ENCODE assay signal across 8 cellular contexts in the genomic region with DNA sequence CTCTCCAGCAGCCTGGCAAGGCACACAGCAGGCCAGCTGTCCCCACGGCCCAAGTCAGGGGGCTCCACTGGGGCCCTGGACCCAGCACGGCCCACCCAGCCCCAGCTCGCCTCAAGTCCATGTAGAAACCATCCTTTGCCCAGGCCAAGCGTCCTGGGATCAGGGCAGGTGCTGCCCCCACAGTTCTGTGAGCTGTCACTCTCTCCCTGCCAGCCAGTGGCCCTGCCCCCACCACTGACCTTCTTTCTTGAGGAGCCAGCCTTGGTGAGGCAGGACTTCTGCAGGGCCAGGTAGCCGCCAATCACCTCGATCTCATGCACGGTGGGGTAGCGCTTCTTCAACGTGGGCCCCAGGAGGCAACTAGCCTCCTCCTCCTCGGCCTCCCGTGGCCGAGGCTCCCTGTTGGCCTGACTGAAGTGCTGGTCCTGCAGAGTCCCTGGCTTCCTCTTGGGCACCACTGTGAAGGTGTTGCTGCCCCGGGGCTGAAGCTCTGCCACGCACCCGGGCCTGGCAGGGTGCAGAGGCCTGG. TPM values are rescaled to one million over a fixed set of nuclear protein-coding genes. Genes with fewer than 3 reads are reported as not detected.
DNase-seq lines count a peak whose midpoint lies in the region; ATAC-seq and TF ChIP-seq lines count a peak whose summit lies in the region.

No MANE protein-coding gene starts in this region.

- CTCF ChIA-PET in Panc1 (lab: Charles Lee) = interaction anchor here (1.5 kb wide), 1 partner anchor 10 kb away, joined by 4 read pairs; no protein-coding TSS in a partner anchor

- H2AFZ ChIP-seq in DND-41 (ENCODE audit: low read depth, low read length) = no peak overlapping the region

- H3K4me2 ChIP-seq in DND-41 (ENCODE audit: insufficient read depth, low read length) = peak overlapping the region; percentile 97

- 64 to 72% (median 69%) methylated on average over 15 of the region's 15 CpGs for WGBS in psoas muscle, 3 donors
- 63 to 81% methylated on average over 4 to 15 of the region's 15 CpGs for WGBS in testis, 2 donors

- H3K27ac ChIP-seq in DND-41 (ENCODE audit: low read length) (no peak overlapping the region), Panc1 (ENCODE audit: low read length) (peak overlapping the region; percentile 34; the same call in 1 of the 2 replicates), psoas muscle (no peak overlapping the region), testis (no peak overlapping the region)

- DNase-seq in DND-41 (no peak), Panc1 (ENCODE audit: low read depth, low spot score) (no peak), epithelial cell of proximal tubule (ENCODE audit: low read depth) (no peak), psoas muscle (no peak), NCI-H1048 (lab: John Stamatoyannopoulos, UW) (no peak), testis (no peak)
- DNase-seq in activated CD4-positive, CD25-positive, alpha-beta regulatory T cell (lab: John Stamatoyannopoulos, UW) = no peak

- in situ Hi-C loops in Panc1 (cut with HindIII; ENCODE audit: low pct_unique_long_range_greater_than_20kb, low sequenced_read_pairs) = no loop called here

- peaks cover 52% of the 10 kb centered on the region for H3K4me1 ChIP-seq in DND-41 (ENCODE audit: insufficient read depth, low read length)
- H3K4me1 ChIP-seq in Panc1 (ENCODE audit: control insufficient read depth, insufficient read depth, low read length) = peaks cover 36% of the 10 kb centered on the region
- H3K4me1 ChIP-seq in psoas muscle = peaks cover 62% of the 10 kb centered on the region
- peaks cover 40% of the 10 kb centered on the region for H3K4me1 ChIP-seq in testis

- H4K20me1 ChIP-seq in DND-41 (ENCODE audit: insufficient read depth, low read length) = peaks cover 29% of the 10 kb centered on the region

- intact Hi-C loops in Panc1 (cut with micrococcal nuclease; ENCODE audit: unreplicated experiment) (no loop called here), psoas muscle (cut with DNase I) (no loop called here), testis (cut with DNase I; ENCODE audit: low total_unique reads) (no loop called here)

- ATAC-seq in DND-41 (ENCODE audit: insufficient read depth, low read depth) = no peak
- no peak for ATAC-seq in Panc1
- no peak for ATAC-seq in psoas muscle
- ATAC-seq in GM21526 (IDR thresholded peaks at IDR 0.05; ENCODE audit: low FRiP score, unreplicated experiment) = no peak

- no peak for TF ChIP-seq CTCF in DND-41 (IDR thresholded peaks at IDR 0.05; ENCODE audit: borderline replicate concordance, extremely low read depth, low read length, poor library complexity, severe bottlenecking)
- TF ChIP-seq CTCF in Panc1 (IDR thresholded peaks at IDR 0.05) = no peak
- no peak for TF ChIP-seq CTCF in epithelial cell of proximal tubule (conservative IDR thresholded peaks at IDR 0.05; ENCODE audit: low read depth, low read length)
- TF ChIP-seq CTCF in psoas muscle (IDR thresholded peaks at IDR 0.05) = no peak
- no peak for TF ChIP-seq CTCF in testis (IDR thresholded peaks at IDR 0.05)

- POLR2A ChIA-PET in Panc1 (lab: Charles Lee) = no interaction called here

- H3K79me2 ChIP-seq in DND-41 (ENCODE audit: insufficient read depth, low read length) = peaks cover 31% of the 10 kb centered on the region

- no peaks in the 10 kb centered on the region for H3K27me3 ChIP-seq in DND-41 (ENCODE audit: insufficient read depth, low read length, poor library complexity)
- no peaks in the 10 kb centered on the region for H3K27me3 ChIP-seq in Panc1 (ENCODE audit: control insufficient read depth, insufficient read depth, low read length)
- no peaks in the 10 kb centered on the region for H3K27me3 ChIP-seq in psoas muscle (ENCODE audit: insufficient read depth in 3 of 3, low read length in 2 of 3)
- H3K27me3 ChIP-seq in testis = no peaks in the 10 kb centered on the region

- peak overlapping the region; percentile 45; the same call in 1 of the 2 replicates for H3K9ac ChIP-seq in DND-41 (ENCODE audit: low read depth, low read length)

- H3K4me3 ChIP-seq in DND-41 (ENCODE audit: low read depth in 1 of 2, low read length in 2 of 2) = peak overlapping the region in 1 of 2 experiments; percentile 44; a peak in 1 of 4 replicates
- peak overlapping the region; percentile 34 to 45 for H3K4me3 ChIP-seq in Panc1 (ENCODE audit: low read depth in 2 of 2, low read length in 2 of 2)
- H3K4me3 ChIP-seq in epithelial cell of proximal tubule (ENCODE audit: low read depth, low read length) = peak overlapping the region; percentile 54
- H3K4me3 ChIP-seq in psoas muscle = peak overlapping the region; percentile 90
- H3K4me3 ChIP-seq in testis = no peak overlapping the region

- H3K36me3 ChIP-seq in DND-41 (ENCODE audit: insufficient read depth, low read length) (peaks cover 3% of the 10 kb centered on the region), Panc1 (ENCODE audit: control insufficient read depth, insufficient read depth, low read length) (no peaks in the 10 kb centered on the region), psoas muscle (ENCODE audit: insufficient read depth in 1 of 2, low read depth in 1 of 2) (no peaks in the 10 kb centered on the region), testis (ENCODE audit: low read depth, missing control alignments) (no peaks in the 10 kb centered on the region)

- no peak for TF ChIP-seq POLR2A in testis (IDR thresholded peaks at IDR 0.05)

- H3K9me3 ChIP-seq in DND-41 (ENCODE audit: insufficient read depth, low read length, severe bottlenecking) (no peaks in the 10 kb centered on the region), Panc1 (ENCODE audit: control insufficient read depth, insufficient read depth, low read depth, low read length) (no peaks in the 10 kb centered on the region), psoas muscle (no peaks in the 10 kb centered on the region), testis (no peaks in the 10 kb centered on the region)

- BruUV-seq in Panc1 (replicated peaks; lab: Mats Ljungman, UMichigan) = no TSS peak

RNA-seq across cellular contexts. Expression of a gene that starts 1.7 kb away (rescaled TPM):
- total RNA-seq in Panc1 (2021; ENCODE audit: unreplicated experiment) = 21.7 TPM
- polyA plus RNA-seq in Panc1 (2012; ENCODE audit: insufficient read length) = 16.1 TPM
- 10.5 and 13.5 TPM in 2 replicates for total RNA-seq in epithelial cell of proximal tubule
- 10 to 100 TPM in 2 of 4 donors, 1 to 10 TPM in 2; 8.0 to 11.3 (median 9.8) TPM for total RNA-seq in psoas muscle
- polyA plus RNA-seq in psoas muscle = 10 to 100 TPM in 1 of 3 donors, 1 to 10 TPM in 2; 3.6 to 11.1 (median 6.7) TPM
- total RNA-seq in testis = 10 to 100 TPM; 25.9 to 35.2 TPM
- 17.2 TPM for polyA plus RNA-seq in testis (ENCODE audit: insufficient read depth, low read depth, low replicate concordance)

RNA-seq across cellular contexts. Expression of a gene that starts 6.6 kb away (rescaled TPM):
- 25.4 TPM for total RNA-seq in Panc1 (2021; ENCODE audit: unreplicated experiment)
- 24.8 TPM for polyA plus RNA-seq in Panc1 (2012; ENCODE audit: insufficient read length)
- total RNA-seq in epithelial cell of proximal tubule = 39.4 and 44.9 TPM in 2 replicates
- total RNA-seq in psoas muscle = 10 to 100 TPM; 31.2 to 40.1 (median 36.0) TPM
- 10 to 100 TPM; 30.6 to 71.6 (median 47.7) TPM for polyA plus RNA-seq in psoas muscle
- 10 to 100 TPM; 48.0 to 51.2 TPM for total RNA-seq in testis
- 36.3 TPM for polyA plus RNA-seq in testis (ENCODE audit: insufficient read depth, low read depth, low replicate concordance)

RNA-seq across cellular contexts. Expression of a gene that starts 6.7 kb away (rescaled TPM):
- total RNA-seq in Panc1 (2021; ENCODE audit: unreplicated experiment) = 15.6 TPM
- polyA plus RNA-seq in Panc1 (2012; ENCODE audit: insufficient read length) = 13.7 TPM
- 22.0 and 26.9 TPM in 2 replicates for total RNA-seq in epithelial cell of proximal tubule
- total RNA-seq in psoas muscle = 1 to 10 TPM; 2.2 to 4.4 (median 3.7) TPM
- polyA plus RNA-seq in psoas muscle = 1 to 10 TPM; 1.5 to 6.3 (median 6.2) TPM
- 10 to 100 TPM; 27.5 to 29.1 TPM for total RNA-seq in testis
- 21.9 TPM for polyA plus RNA-seq in testis (ENCODE audit: insufficient read depth, low read depth, low replicate concordance)

RNA-seq across cellular contexts. Expression of a gene that starts 10.3 kb away (rescaled TPM):
- total RNA-seq in Panc1 (2021; ENCODE audit: unreplicated experiment) = 86.9 TPM
- 159 TPM for polyA plus RNA-seq in Panc1 (2012; ENCODE audit: insufficient read length)
- total RNA-seq in epithelial cell of proximal tubule = 139 and 185 TPM in 2 replicates
- total RNA-seq in psoas muscle = 10 to 100 TPM; 51.5 to 65.4 (median 54.4) TPM
- 100 to 1,000 TPM; 101 to 176 (median 142) TPM for polyA plus RNA-seq in psoas muscle
- total RNA-seq in testis = 100 to 1,000 TPM; 134 to 137 TPM
- 211 TPM for polyA plus RNA-seq in testis (ENCODE audit: insufficient read depth, low read depth, low replicate concordance)

RNA-seq across cellular contexts. Expression of a gene that starts 10.5 kb away (rescaled TPM):
- total RNA-seq in Panc1 (2021; ENCODE audit: unreplicated experiment) (46.0 TPM), epithelial cell of proximal tubule (16.7 TPM in 2 replicates), psoas muscle (10 to 100 TPM; 20.5 to 32.1 (median 24.3) TPM), testis (10 to 100 TPM; 91.0 to 98.5 TPM)
- 48.2 TPM for polyA plus RNA-seq in Panc1 (2012; ENCODE audit: insufficient read length)
- polyA plus RNA-seq in psoas muscle (10 to 100 TPM; 13.0 to 22.6 (median 21.6) TPM), testis (ENCODE audit: insufficient read depth, low read depth, low replicate concordance) (80.6 TPM)

Comparison
In these comparisons a context has a peak if more than half of its experiments do, and no peak if none do; other contexts are left out.
1. H3K4me3 ChIP-seq: peak in Panc1 (2 of 2), epithelial cell of proximal tubule (single experiment) and psoas muscle (single experiment); none in testis (0 of 2).